ENCODE assay signal across 25 cellular contexts in the genomic region with DNA sequence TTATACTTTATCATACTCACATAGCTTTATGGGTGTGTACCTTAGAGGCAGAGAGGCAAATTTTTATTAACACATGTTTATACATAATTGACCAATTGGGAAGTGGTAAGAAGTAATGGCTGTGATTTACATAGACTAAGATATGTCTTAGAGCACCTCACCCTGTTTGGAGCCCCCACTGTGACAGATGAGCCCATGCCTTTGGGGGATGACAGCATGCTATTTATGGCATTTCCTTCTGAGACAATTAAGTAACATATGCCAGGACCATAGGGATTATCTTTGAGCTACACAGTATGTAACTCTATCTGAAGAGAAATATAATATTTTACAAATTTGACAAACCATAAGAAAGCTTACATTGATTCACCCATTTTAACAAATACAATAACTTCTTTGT.
"Had no signal": no experiment of that assay in that cellular context is flagged by ENCODE, and none has a peak within 500 bp of the region (broad histone marks: within the 10 kb centered on the region; RNA-seq: fewer than 3 reads in every experiment).

No MANE protein-coding gene starts in this region.

- H3K9me3 ChIP-seq: body of pancreas, colonic mucosa, spleen, suprapubic skin, tibial artery, upper lobe of right lung had no signal

- H3K36me3 ChIP-seq: adrenal gland, colonic mucosa, spleen, suprapubic skin, tibial artery, upper lobe of right lung had no signal

- H3K27me3 ChIP-seq: adrenal gland, body of pancreas, colonic mucosa, spleen, suprapubic skin, tibial artery, upper lobe of right lung had no signal

- H3K4me3 ChIP-seq: adrenal gland, body of pancreas, colonic mucosa, spleen, suprapubic skin, tibial artery, upper lobe of right lung had no signal

- ATAC-seq: activated CD4-positive, alpha-beta T cell treated with anti-CD3 and anti-CD28 coated beads for 36 hours; activated T-cell treated with anti-CD3 and anti-CD28 coated beads, Interleukin-2, amount 50 U/mL, for 72 hours; body of pancreas; left colon; naive thymus-derived CD8-positive, alpha-beta T cell; right cardiac atrium; upper lobe of right lung had no signal

- H3K4me1 ChIP-seq: adrenal gland, body of pancreas, colonic mucosa, spleen, suprapubic skin, tibial artery, upper lobe of right lung had no signal

- DNase-seq: activated CD4-positive, alpha-beta T cell treated with anti-CD3 and anti-CD28 coated beads for 36 hours; activated CD4-positive, alpha-beta T cell treated with anti-CD3 and anti-CD28 coated beads, Interleukin-2, amount 50 U/mL, for 4 hours; activated CD4-positive, CD25-positive, alpha-beta regulatory T cell; activated naive CD4-positive, alpha-beta T cell treated with anti-CD3 and anti-CD28 coated beads for 36 hours; activated naive CD8-positive, alpha-beta T cell treated with anti-CD3 and anti-CD28 coated beads for 36 hours; activated T-cell treated with anti-CD3 and anti-CD28 coated beads for 4 hours; activated T-cell treated with anti-CD3 and anti-CD28 coated beads, Interleukin-2, amount 50 U/mL, for 72 hours; adrenal gland; aorta; body of pancreas; cerebellar nuclear complex; colonic mucosa; effector CD8-positive, alpha-beta T cell; immature natural killer cell; kidney; left colon; midbrain; naive thymus-derived CD8-positive, alpha-beta T cell; right cardiac atrium; spleen; stimulated activated naive CD4-positive, alpha-beta T cell; tibial artery; upper lobe of right lung had no signal

- H3K27ac ChIP-seq: adrenal gland, body of pancreas, colonic mucosa, epithelial cell of prostate, spleen, suprapubic skin, tibial artery, upper lobe of right lung had no signal
